In genomic region chr10:24822557-24822956, GRCh38 we compare ENCODE assay signal across 8 cellular contexts.
DNase-seq lines count a peak whose midpoint lies in the region; ATAC-seq and TF ChIP-seq lines count a peak whose summit lies in the region.

No MANE protein-coding gene starts in this region.

- H3K27ac ChIP-seq in HCT116 (ENCODE audit: low read depth, low read length): no peak overlapping the region
- H3K27ac ChIP-seq in IMR-90 (ENCODE audit: insufficient read depth, low read length): no peak overlapping the region
- no peak overlapping the region for H3K27ac ChIP-seq in esophagus muscularis mucosa (replicated peaks in 1 of 4)

- H3K36me3 ChIP-seq in HCT116 (ENCODE audit: control insufficient read depth in 1 of 2, insufficient read depth in 2 of 2, low read length in 2 of 2) (no peaks in the 10 kb centered on the region), IMR-90 (ENCODE audit: control insufficient read depth, insufficient read depth, low read length) (no peaks in the 10 kb centered on the region), esophagus muscularis mucosa (no peaks in the 10 kb centered on the region)

- no peak overlapping the region for H4K91ac ChIP-seq in IMR-90 (ENCODE audit: insufficient read depth, low read depth, low read length)

- TF ChIP-seq EP300 in esophagus muscularis mucosa (IDR thresholded peaks at IDR 0.05): no peak

- WGBS in IMR-90 (ENCODE audit: extremely low coverage in 2 of 2, insufficient read length in 1 of 2), 2 experiments: no CpG with 5 or more reads among the region's 2 CpGs
- WGBS in esophagus muscularis mucosa: 75% methylated on average over 2 of the region's 2 CpGs

- H3K56ac ChIP-seq in IMR-90 (ENCODE audit: extremely low read depth, insufficient read depth, low read length): no peak overlapping the region

- no peaks in the 10 kb centered on the region for H3K9me3 ChIP-seq in HCT116 (ENCODE audit: control insufficient read depth in 1 of 2, insufficient read depth in 1 of 2, low read depth in 1 of 2, low read length in 2 of 2)
- H3K9me3 ChIP-seq in IMR-90 (ENCODE audit: control insufficient read depth, insufficient read depth, low read length): no peaks in the 10 kb centered on the region
- no peaks in the 10 kb centered on the region for H3K9me3 ChIP-seq in esophagus muscularis mucosa

- TF ChIP-seq RAD21 in HCT116 (IDR thresholded peaks at IDR 0.05; ENCODE audit: low read depth) (no peak), IMR-90 (IDR thresholded peaks at IDR 0.05; ENCODE audit: low read length) (no peak)

- no peak overlapping the region for H3K23ac ChIP-seq in IMR-90 (ENCODE audit: low read depth, low read length)

- H3K18ac ChIP-seq in IMR-90 (ENCODE audit: low read depth, low read length): peak overlapping the region; percentile 50; the same call in 1 of the 2 replicates

- TF ChIP-seq CTCF in HCT116 (IDR thresholded peaks at IDR 0.05 in 2 of 3, conservative IDR thresholded peaks at IDR 0.05 in 1 of 3; ENCODE audit: borderline replicate concordance in 1 of 3, insufficient read depth in 1 of 3, low read depth in 2 of 3, low read length in 2 of 3) (no peak), IMR-90 (conservative IDR thresholded peaks at IDR 0.05; ENCODE audit: low read depth, low read length) (no peak), esophagus muscularis mucosa (IDR thresholded peaks at IDR 0.05) (no peak)

- peaks cover 7 to 34% of the 10 kb centered on the region in 2 experiments; a peak in 3 of 4 replicates for H3K4me1 ChIP-seq in HCT116 (ENCODE audit: control insufficient read depth in 1 of 2, insufficient read depth in 2 of 2, low read length in 2 of 2)
- peaks cover 6% of the 10 kb centered on the region for H3K4me1 ChIP-seq in IMR-90 (ENCODE audit: control insufficient read depth, insufficient read depth, low read length)
- H3K4me1 ChIP-seq in esophagus muscularis mucosa: no peaks in the 10 kb centered on the region

- no peak overlapping the region; the same call in 2 of the 3 replicates for H2BK15ac ChIP-seq in IMR-90 (ENCODE audit: low read depth, low read length)

- RAD21 ChIA-PET in HCT116 (lab: Charles Lee; ENCODE audit: low non-redundant PET in 1 of 2, low total read pairs in 2 of 2, uncharacterized antibody in 2 of 2, unreplicated experiment in 2 of 2): no interaction called here

- in situ Hi-C loops in IMR-90 (cut with MboI; ENCODE audit: low sequenced_read_pairs): no loop called here

- no peak overlapping the region for H2BK20ac ChIP-seq in IMR-90 (ENCODE audit: low read depth, low read length)

- H2AFZ ChIP-seq in HCT116 (ENCODE audit: low read depth, low read length, poor library complexity, severe bottlenecking) (peak overlapping the region; percentile 6), IMR-90 (replicated peaks; ENCODE audit: low read length, poor library complexity) (no peak overlapping the region)

- H3K4me2 ChIP-seq in HCT116 (ENCODE audit: low read length): no peak overlapping the region
- no peak overlapping the region for H3K4me2 ChIP-seq in IMR-90 (ENCODE audit: low read depth, low read length)

- H3K9me1 ChIP-seq in IMR-90 (ENCODE audit: insufficient read depth, low read length): no peaks in the 10 kb centered on the region; the same call in 1 of the 2 replicates

- no peaks in the 10 kb centered on the region for H3K9me2 ChIP-seq in HCT116 (ENCODE audit: insufficient read depth)

- no peak overlapping the region for H3K4me3 ChIP-seq in HCT116 (replicated peaks in 1 of 2; ENCODE audit: low read depth in 1 of 2, low read length in 2 of 2)
- no peak overlapping the region for H3K4me3 ChIP-seq in IMR-90 (ENCODE audit: insufficient read depth, low read depth, low read length)
- no peak overlapping the region for H3K4me3 ChIP-seq in esophagus muscularis mucosa

- H3K79me1 ChIP-seq in IMR-90 (ENCODE audit: low read depth in 1 of 2, low read length in 2 of 2): no peaks in the 10 kb centered on the region

- peak; percentile 46 for DNase-seq in activated CD4-positive, alpha-beta T cell treated with anti-CD3 and anti-CD28 coated beads for 48 hours
- no peak for DNase-seq in activated CD4-positive, alpha-beta T cell treated with anti-CD3 and anti-CD28 coated beads, Interleukin-2, amount 50 U/mL, for 1 hour
- no peak for DNase-seq in HCT116 (ENCODE audit: low read depth, low spot score)
- DNase-seq in IMR-90: no peak
- peak; percentile 13 to 18 for DNase-seq in stimulated activated CD8-positive, alpha-beta memory T cell treated with anti-CD3 and anti-CD28 coated beads, Interleukin-15, amount 100 ng/mL, for 48 hours (ENCODE audit: low read depth in 2 of 2)
- DNase-seq in GDM1 (lab: John Stamatoyannopoulos, UW): no peak
- no peak for DNase-seq in NCI-H1417 (lab: John Stamatoyannopoulos, UW)
- DNase-seq in esophagus muscularis mucosa (ENCODE audit: extremely low spot score): no peak

- no peak for ATAC-seq in HCT116
- no peak for ATAC-seq in IMR-90 (ENCODE audit: low read depth)

- no TSS peak for BruUV-seq in HCT116 (replicated peaks; lab: Mats Ljungman, UMichigan)
- no TSS peak for BruUV-seq in IMR-90 (replicated peaks; lab: Mats Ljungman, UMichigan)

- no peak overlapping the region for H2BK120ac ChIP-seq in IMR-90 (ENCODE audit: low read depth, low read length)

- H2AK9ac ChIP-seq in IMR-90 (replicated peaks; ENCODE audit: low read depth, low read length, poor library complexity): no peak overlapping the region

- TF ChIP-seq POLR2A in HCT116 (IDR thresholded peaks at IDR 0.05; ENCODE audit: borderline replicate concordance, extremely low read depth, insufficient read depth, insufficient read length) (no peak), IMR-90 (IDR thresholded peaks at IDR 0.05; ENCODE audit: low read depth, low read length) (no peak), esophagus muscularis mucosa (IDR thresholded peaks at IDR 0.05; ENCODE audit: low read depth) (no peak)

- no peaks in the 10 kb centered on the region for H3K79me2 ChIP-seq in HCT116 (ENCODE audit: insufficient read depth, low read length)

- no peak overlapping the region for H3K9ac ChIP-seq in HCT116 (ENCODE audit: low read length)
- no peak overlapping the region for H3K9ac ChIP-seq in IMR-90 (ENCODE audit: low read depth, low read length)

- dilution Hi-C loops in IMR-90 (cut with HindIII; ENCODE audit: low sequenced_read_pairs, unreplicated experiment): no loop called here

- H3K4ac ChIP-seq in IMR-90 (ENCODE audit: low read depth, low read length): no peak overlapping the region

- POLR2A ChIA-PET in HCT116 (lab: Charles Lee): no interaction called here
- POLR2A ChIA-PET in IMR-90 (lab: Charles Lee; ENCODE audit: unreplicated experiment): no interaction called here

- intact Hi-C loops in HCT116 (cut with micrococcal nuclease): loop anchor here (10.0 kb wide), 1 partner anchor 242 kb away; no protein-coding TSS in a partner anchor
- intact Hi-C loops in IMR-90 (cut with micrococcal nuclease): no loop called here
- intact Hi-C loops in esophagus muscularis mucosa (cut with DNase I): no loop called here

- no peak overlapping the region for H4K8ac ChIP-seq in IMR-90 (ENCODE audit: low read depth in 2 of 2, low read length in 2 of 2)

- no peak overlapping the region for H2BK5ac ChIP-seq in IMR-90 (ENCODE audit: low read depth, low read length, poor library complexity, severe bottlenecking)

- no peaks in the 10 kb centered on the region for H3K27me3 ChIP-seq in HCT116 (ENCODE audit: insufficient read depth, low read length)
- no peaks in the 10 kb centered on the region for H3K27me3 ChIP-seq in IMR-90 (ENCODE audit: control insufficient read depth, insufficient read depth, low read length)
- no peaks in the 10 kb centered on the region for H3K27me3 ChIP-seq in esophagus muscularis mucosa

- H4K5ac ChIP-seq in IMR-90 (ENCODE audit: low read depth, low read length): no peak overlapping the region

- no peaks in the 10 kb centered on the region for H4K20me1 ChIP-seq in HCT116 (ENCODE audit: insufficient read depth)
- H4K20me1 ChIP-seq in IMR-90 (ENCODE audit: insufficient read depth, low read length): no peaks in the 10 kb centered on the region

- H3K14ac ChIP-seq in IMR-90 (replicated peaks; ENCODE audit: low read depth, low read length): no peak overlapping the region

- H2AK5ac ChIP-seq in IMR-90 (ENCODE audit: low read depth, low read length): no peak overlapping the region

- CTCF ChIA-PET in HCT116 (lab: Charles Lee): no interaction called here
- CTCF ChIA-PET in IMR-90 (lab: Yijun Ruan, JAX): interaction anchor here (0.5 kb wide), 1 partner anchor 282 kb away, joined by 3 read pairs; no protein-coding TSS in a partner anchor

TF ChIP-seq in HCT116, 20 proteins besides CTCF, POLR2A, EP300 and RAD21:
- TF ChIP-seq ATF3 (IDR thresholded peaks at IDR 0.05): no peak
- TF ChIP-seq JUND (IDR thresholded peaks at IDR 0.05): no peak
- TF ChIP-seq ZNF274 (IDR thresholded peaks at IDR 0.05; ENCODE audit: low read depth, low read length): no peak
- no peak for TF ChIP-seq EZH2phosphoT487 (IDR thresholded peaks at IDR 0.05; ENCODE audit: borderline replicate concordance)
- TF ChIP-seq SIN3A (IDR thresholded peaks at IDR 0.05; ENCODE audit: low read depth): no peak

TF ChIP-seq in IMR-90, 13 proteins besides CTCF, POLR2A, EP300 and RAD21 (continues in another document):
- TF ChIP-seq ELK1 (IDR thresholded peaks at IDR 0.05; ENCODE audit: borderline replicate concordance, low read depth, low read length) (no peak), CHD1 (IDR thresholded peaks at IDR 0.05; ENCODE audit: low read depth, low read length) (no peak), SMC3 (IDR thresholded peaks at IDR 0.05; ENCODE audit: low read depth, low read length) (no peak), FOS (IDR thresholded peaks at IDR 0.05; ENCODE audit: low read depth, low read length) (no peak), NFE2L2 (IDR thresholded peaks at IDR 0.05; ENCODE audit: low read depth, low read length) (no peak), MAZ (IDR thresholded peaks at IDR 0.05; ENCODE audit: borderline replicate concordance, low read depth, low read length) (no peak), RFX5 (IDR thresholded peaks at IDR 0.05; ENCODE audit: low read depth, low read length) (no peak), MXI1 (IDR thresholded peaks at IDR 0.05; ENCODE audit: borderline replicate concordance, low read depth, low read length) (no peak), MAFK (IDR thresholded peaks at IDR 0.05; ENCODE audit: low read depth, low read length) (no peak), RCOR1 (IDR thresholded peaks at IDR 0.05; ENCODE audit: insufficient replicate concordance, low read length) (no peak)

Comparison
In these comparisons a context has a peak if more than half of its experiments do, and no peak if none do; other contexts are left out.
1. DNase-seq: peak in activated CD4-positive, alpha-beta T cell treated with anti-CD3 and anti-CD28 coated beads for 48 hours (single experiment) and stimulated activated CD8-positive, alpha-beta memory T cell treated with anti-CD3 and anti-CD28 coated beads, Interleukin-15, amount 100 ng/mL, for 48 hours (2 of 2); none in activated CD4-positive, alpha-beta T cell treated with anti-CD3 and anti-CD28 coated beads, Interleukin-2, amount 50 U/mL, for 1 hour (single experiment), HCT116 (single experiment), IMR-90 (single experiment), GDM1 (single experiment), NCI-H1417 (0 of 3) and esophagus muscularis mucosa (single experiment).